In the genomic region with DNA sequence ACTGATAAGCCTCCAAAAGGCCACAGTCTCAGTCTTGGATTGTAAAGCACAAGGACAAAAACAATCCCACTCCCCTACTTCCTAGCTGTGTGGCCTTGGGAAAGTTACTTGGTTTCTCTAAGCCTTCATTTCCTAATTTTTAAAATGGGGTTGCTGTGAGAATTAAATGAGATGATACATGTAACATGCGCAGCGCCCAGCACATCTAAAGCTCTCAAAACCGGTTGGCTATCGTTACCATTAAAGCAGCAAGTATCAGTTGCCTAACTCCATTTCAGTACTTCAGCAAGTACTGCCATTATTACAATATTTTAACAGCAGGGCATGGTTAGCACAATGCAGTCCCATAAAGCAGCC, we compare ENCODE assay signal across 9 cellular contexts. TPM values are rescaled to one million over a fixed set of nuclear protein-coding genes. Genes with fewer than 3 reads are reported as not detected.
DNase-seq lines count a peak whose midpoint lies in the region; ATAC-seq lines count a peak whose summit lies in the region.
"Had no signal": no experiment of that assay in that cellular context is flagged by ENCODE, and none has a peak within 500 bp of the region (broad histone marks: within the 10 kb centered on the region; RNA-seq: fewer than 3 reads in every experiment).

No MANE protein-coding gene starts in this region.

- CTCF ChIA-PET in activated CD4-positive, alpha-beta T cell treated with anti-CD3 and anti-CD28 coated beads for 36 hours (lab: Charles Lee), result interaction anchor here (0.7 to 2.5 kb wide), 2 partner anchors 43 to 260 kb away, joined by 3 to 8 read pairs; no protein-coding TSS in a partner anchor

- no peak for ATAC-seq in activated CD4-positive, alpha-beta T cell treated with anti-CD3 and anti-CD28 coated beads for 36 hours
- ATAC-seq in activated T-helper 17 cell treated with anti-CD3 and anti-CD28 coated beads, Interleukin-2, amount 50 U/mL, for 72 hours (replicated peaks), result no peak
- ATAC-seq in stimulated activated memory B cell treated with anti-CD40 and anti-IgM and Interleukin-4, amounts not matched to agents 10 μg/mL and 1 μg/mL and 100 μg/mL, for 72 hours, result no peak
- ATAC-seq in GM18498 (IDR thresholded peaks at IDR 0.05; ENCODE audit: unreplicated experiment) (no peak), GM19395 (IDR thresholded peaks at IDR 0.05; ENCODE audit: unreplicated experiment) (no peak)

- H3K4me1 Mint-ChIP-seq in activated CD4-positive, alpha-beta T cell treated with anti-CD3 and anti-CD28 coated beads for 36 hours, result peaks cover 17% of the 10 kb centered on the region
- no peaks in the 10 kb centered on the region for H3K4me1 Mint-ChIP-seq in activated T-helper 17 cell treated with anti-CD3 and anti-CD28 coated beads, Interleukin-2, amount 50 U/mL, for 72 hours
- peaks cover 10% of the 10 kb centered on the region for H3K4me1 Mint-ChIP-seq in stimulated activated memory B cell treated with anti-CD40 and anti-IgM and Interleukin-4, amounts not matched to agents 10 μg/mL and 1 μg/mL and 100 μg/mL, for 72 hours

- no peaks in the 10 kb centered on the region for H3K9me3 Mint-ChIP-seq in activated CD4-positive, alpha-beta T cell treated with anti-CD3 and anti-CD28 coated beads for 36 hours (ENCODE audit: low read depth)
- no peaks in the 10 kb centered on the region for H3K9me3 Mint-ChIP-seq in activated T-helper 17 cell treated with anti-CD3 and anti-CD28 coated beads, Interleukin-2, amount 50 U/mL, for 72 hours
- no peaks in the 10 kb centered on the region for H3K9me3 Mint-ChIP-seq in stimulated activated memory B cell treated with anti-CD40 and anti-IgM and Interleukin-4, amounts not matched to agents 10 μg/mL and 1 μg/mL and 100 μg/mL, for 72 hours

- H3K4me3 ChIP-seq in iPS-11a (ENCODE audit: low read depth, low read length), result peak overlapping the region; percentile 69

- POLR2A ChIA-PET in activated CD4-positive, alpha-beta T cell treated with anti-CD3 and anti-CD28 coated beads for 36 hours (lab: Charles Lee), result no interaction called here

- intact Hi-C loops in activated CD4-positive, alpha-beta T cell treated with anti-CD3 and anti-CD28 coated beads for 36 hours (cut with DNase I, micrococcal nuclease), result no loop called here

- H3K36me3 Mint-ChIP-seq in activated CD4-positive, alpha-beta T cell treated with anti-CD3 and anti-CD28 coated beads for 36 hours (ENCODE audit: low read depth), result no peaks in the 10 kb centered on the region
- H3K36me3 Mint-ChIP-seq in activated T-helper 17 cell treated with anti-CD3 and anti-CD28 coated beads, Interleukin-2, amount 50 U/mL, for 72 hours (ENCODE audit: low read depth), result no peaks in the 10 kb centered on the region
- H3K36me3 Mint-ChIP-seq in stimulated activated memory B cell treated with anti-CD40 and anti-IgM and Interleukin-4, amounts not matched to agents 10 μg/mL and 1 μg/mL and 100 μg/mL, for 72 hours, result no peaks in the 10 kb centered on the region

- H3K4me3 Mint-ChIP-seq in activated CD4-positive, alpha-beta T cell treated with anti-CD3 and anti-CD28 coated beads for 36 hours, result peak overlapping the region; percentile 64
- H3K4me3 Mint-ChIP-seq in activated T-helper 17 cell treated with anti-CD3 and anti-CD28 coated beads, Interleukin-2, amount 50 U/mL, for 72 hours, result peak overlapping the region; percentile 40
- H3K4me3 Mint-ChIP-seq in stimulated activated memory B cell treated with anti-CD40 and anti-IgM and Interleukin-4, amounts not matched to agents 10 μg/mL and 1 μg/mL and 100 μg/mL, for 72 hours, result peak overlapping the region; percentile 78

- H3K27me3 Mint-ChIP-seq in activated CD4-positive, alpha-beta T cell treated with anti-CD3 and anti-CD28 coated beads for 36 hours, result peaks cover 45% of the 10 kb centered on the region
- peaks cover 50% of the 10 kb centered on the region for H3K27me3 Mint-ChIP-seq in activated T-helper 17 cell treated with anti-CD3 and anti-CD28 coated beads, Interleukin-2, amount 50 U/mL, for 72 hours
- H3K27me3 Mint-ChIP-seq in stimulated activated memory B cell treated with anti-CD40 and anti-IgM and Interleukin-4, amounts not matched to agents 10 μg/mL and 1 μg/mL and 100 μg/mL, for 72 hours, result peaks cover 46% of the 10 kb centered on the region

- DNase-seq in activated CD4-positive, alpha-beta T cell treated with anti-CD3 and anti-CD28 coated beads for 36 hours, result no peak
- DNase-seq in activated CD4-positive, alpha-beta T cell treated with anti-CD3 and anti-CD28 coated beads, Interleukin-2, amount 50 U/mL, for 48 hours, result no peak
- DNase-seq in NCI-H146 (lab: John Stamatoyannopoulos, UW), result no peak
- DNase-seq: transverse colon had no signal

- H3K27ac Mint-ChIP-seq in activated CD4-positive, alpha-beta T cell treated with anti-CD3 and anti-CD28 coated beads for 36 hours, result no peak overlapping the region
- H3K27ac Mint-ChIP-seq in activated T-helper 17 cell treated with anti-CD3 and anti-CD28 coated beads, Interleukin-2, amount 50 U/mL, for 72 hours, result no peak overlapping the region
- no peak overlapping the region for H3K27ac Mint-ChIP-seq in stimulated activated memory B cell treated with anti-CD40 and anti-IgM and Interleukin-4, amounts not matched to agents 10 μg/mL and 1 μg/mL and 100 μg/mL, for 72 hours

RNA-seq across cellular contexts. Expression of gene NRCAM, which starts 1.9 kb away (rescaled TPM):
- total RNA-seq in activated CD4-positive, alpha-beta T cell treated with anti-CD3 and anti-CD28 coated beads for 36 hours, result 1 to 10 TPM in 1 of 2 experiments, under 1 TPM in 1; 0.60 to 1.0 TPM
- not detected for total RNA-seq in activated T-helper 17 cell treated with anti-CD3 and anti-CD28 coated beads, Interleukin-2, amount 50 U/mL, for 72 hours
